ENCODE assay signal across 18 cellular contexts in genomic region chr6:16265351-16266341, GRCh38.
"Had no signal": no experiment of that assay in that cellular context is flagged by ENCODE, and none has a peak within 500 bp of the region (broad histone marks: within the 10 kb centered on the region; RNA-seq: fewer than 3 reads in every experiment).

No MANE protein-coding gene starts in this region.

- H3K27ac ChIP-seq: body of pancreas, colonic mucosa, esophagus squamous epithelium, neural progenitor cell, pancreas had no signal

- H3K27me3 ChIP-seq: body of pancreas, colonic mucosa, esophagus squamous epithelium, pancreas had no signal

- ATAC-seq: activated naive CD4-positive, alpha-beta T cell treated with anti-CD3 and anti-CD28 coated beads, Interleukin-2, amount 50 U/mL, for 72 hours; activated T-cell treated with anti-CD3 and anti-CD28 coated beads, Interleukin-2, amount 50 U/mL, for 4 hours; body of pancreas; pancreas; stimulated activated memory B cell treated with anti-CD40 and anti-IgM and Interleukin-4, amounts not matched to agents 10 μg/mL and 1 μg/mL and 100 μg/mL, for 72 hours; T-cell had no signal

- H3K36me3 ChIP-seq: colonic mucosa, esophagus squamous epithelium, neural progenitor cell, pancreas had no signal

- DNase-seq: activated CD4-positive, alpha-beta memory T cell treated with anti-CD3 and anti-CD28 coated beads for 36 hours; activated effector memory CD4-positive, alpha-beta T cell treated with anti-CD3 and anti-CD28 coated beads, Interleukin-2, amount 50 U/mL, for 16 hours; activated T-cell treated with anti-CD3 and anti-CD28 coated beads, Interleukin-2, amount 50 U/mL, for 4 hours; amygdala; body of pancreas; central memory CD4-positive, alpha-beta T cell; colonic mucosa; esophagus squamous epithelium; glutamatergic neuron; naive B cell; pancreas; T-cell; T-helper 9 cell had no signal

- H3K4me1 ChIP-seq: body of pancreas, colonic mucosa, esophagus squamous epithelium, neural progenitor cell, pancreas had no signal

- H3K9me3 ChIP-seq: body of pancreas, colonic mucosa, esophagus squamous epithelium, pancreas had no signal

- H3K4me3 ChIP-seq: body of pancreas, colonic mucosa, esophagus squamous epithelium, lung, neural progenitor cell, pancreas had no signal

- H3K27ac Mint-ChIP-seq: activated CD4-positive, alpha-beta memory T cell treated with anti-CD3 and anti-CD28 coated beads for 36 hours; activated naive CD4-positive, alpha-beta T cell treated with anti-CD3 and anti-CD28 coated beads, Interleukin-2, amount 50 U/mL, for 72 hours; naive B cell; neural progenitor cell; stimulated activated memory B cell treated with anti-CD40 and anti-IgM and Interleukin-4, amounts not matched to agents 10 μg/mL and 1 μg/mL and 100 μg/mL, for 72 hours; T-cell had no signal

- H3K4me1 Mint-ChIP-seq: naive B cell; neural progenitor cell; stimulated activated memory B cell treated with anti-CD40 and anti-IgM and Interleukin-4, amounts not matched to agents 10 μg/mL and 1 μg/mL and 100 μg/mL, for 72 hours; T-cell had no signal

- H3K4me3 Mint-ChIP-seq: activated CD4-positive, alpha-beta memory T cell treated with anti-CD3 and anti-CD28 coated beads for 36 hours; activated T-cell treated with anti-CD3 and anti-CD28 coated beads, Interleukin-2, amount 50 U/mL, for 4 hours; neural progenitor cell; stimulated activated memory B cell treated with anti-CD40 and anti-IgM and Interleukin-4, amounts not matched to agents 10 μg/mL and 1 μg/mL and 100 μg/mL, for 72 hours; T-cell had no signal

- H3K36me3 Mint-ChIP-seq: activated CD4-positive, alpha-beta memory T cell treated with anti-CD3 and anti-CD28 coated beads for 36 hours; activated naive CD4-positive, alpha-beta T cell treated with anti-CD3 and anti-CD28 coated beads, Interleukin-2, amount 50 U/mL, for 72 hours; immature natural killer cell; naive B cell; neural progenitor cell; stimulated activated memory B cell treated with anti-CD40 and anti-IgM and Interleukin-4, amounts not matched to agents 10 μg/mL and 1 μg/mL and 100 μg/mL, for 72 hours; T-cell had no signal

- H3K9me3 Mint-ChIP-seq: activated CD4-positive, alpha-beta memory T cell treated with anti-CD3 and anti-CD28 coated beads for 36 hours; activated naive CD4-positive, alpha-beta T cell treated with anti-CD3 and anti-CD28 coated beads, Interleukin-2, amount 50 U/mL, for 72 hours; activated T-cell treated with anti-CD3 and anti-CD28 coated beads, Interleukin-2, amount 50 U/mL, for 4 hours; immature natural killer cell; naive B cell; stimulated activated memory B cell treated with anti-CD40 and anti-IgM and Interleukin-4, amounts not matched to agents 10 μg/mL and 1 μg/mL and 100 μg/mL, for 72 hours; T-cell had no signal
